In the genomic region with DNA sequence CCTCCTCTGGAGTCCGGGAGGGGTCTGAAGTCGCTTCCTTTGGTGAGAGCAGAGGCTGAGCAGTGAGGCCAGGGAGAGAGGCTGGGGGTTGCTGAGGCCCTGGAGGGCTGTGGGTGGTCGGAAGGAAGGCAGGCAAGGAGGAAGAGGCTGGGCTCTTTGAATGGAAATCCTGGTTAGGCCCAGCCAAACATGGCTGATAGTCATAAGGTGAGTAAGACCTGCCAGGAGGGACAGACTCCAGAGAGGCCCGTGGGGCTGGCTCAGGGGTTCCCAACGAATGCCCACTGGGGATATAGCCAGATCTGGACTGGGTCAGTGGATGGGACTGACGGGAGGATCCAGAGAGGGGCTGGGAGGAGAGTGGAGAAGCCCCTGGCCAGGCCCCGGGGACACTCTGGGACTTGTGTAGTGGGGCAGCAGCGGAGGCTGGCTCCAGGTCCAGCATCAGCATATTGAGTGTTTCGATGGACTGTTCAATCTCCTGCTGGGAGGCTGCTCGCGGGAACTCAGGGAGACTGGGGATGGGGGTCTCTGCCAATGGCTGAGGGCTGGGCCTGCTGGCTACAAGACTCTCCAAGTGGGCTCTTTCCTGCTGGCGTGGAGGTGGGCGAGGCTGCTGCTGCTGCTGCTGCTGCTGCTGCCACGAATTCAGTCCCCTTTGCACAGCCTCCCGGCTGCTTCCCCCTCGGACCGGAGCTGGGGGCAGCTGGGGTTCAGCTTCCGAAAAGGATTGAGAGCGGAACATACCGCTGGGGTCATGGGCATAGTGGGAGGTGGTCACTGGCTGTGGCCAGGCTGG, we compare ENCODE assay signal across 1 cellular context.
TF ChIP-seq lines count a peak whose summit lies in the region.

No MANE protein-coding gene starts in this region.

TF ChIP-seq in K562, 482 proteins besides CTCF, POLR2A, EP300 and RAD21:
- TF ChIP-seq, protein P1, sequence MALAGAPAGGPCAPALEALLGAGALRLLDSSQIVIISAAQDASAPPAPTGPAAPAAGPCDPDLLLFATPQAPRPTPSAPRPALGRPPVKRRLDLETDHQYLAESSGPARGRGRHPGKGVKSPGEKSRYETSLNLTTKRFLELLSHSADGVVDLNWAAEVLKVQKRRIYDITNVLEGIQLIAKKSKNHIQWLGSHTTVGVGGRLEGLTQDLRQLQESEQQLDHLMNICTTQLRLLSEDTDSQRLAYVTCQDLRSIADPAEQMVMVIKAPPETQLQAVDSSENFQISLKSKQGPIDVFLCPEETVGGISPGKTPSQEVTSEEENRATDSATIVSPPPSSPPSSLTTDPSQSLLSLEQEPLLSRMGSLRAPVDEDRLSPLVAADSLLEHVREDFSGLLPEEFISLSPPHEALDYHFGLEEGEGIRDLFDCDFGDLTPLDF (CRISPR knock-in tag; IDR thresholded peaks at IDR 0.05): no peak
- TF ChIP-seq ZNF23 (CRISPR knock-in tag; IDR thresholded peaks at IDR 0.05) (no peak), ZNF384 (IDR thresholded peaks at IDR 0.05; ENCODE audit: low read depth, low read length) (no peak), NUFIP1 (IDR thresholded peaks at IDR 0.05; ENCODE audit: partially characterized antibody) (no peak), CAMTA2 (CRISPR knock-in tag; conservative IDR thresholded peaks at IDR 0.05) (no peak), LCOR (CRISPR knock-in tag; IDR thresholded peaks at IDR 0.05) (no peak), RBM25 (IDR thresholded peaks at IDR 0.05; ENCODE audit: low read depth, low read length, severe bottlenecking) (no peak), STAG1 (CRISPR knock-in tag; IDR thresholded peaks at IDR 0.05; ENCODE audit: borderline replicate concordance) (no peak), PTRF (tag; IDR thresholded peaks at IDR 0.05) (no peak)
- TF ChIP-seq, protein P2, sequence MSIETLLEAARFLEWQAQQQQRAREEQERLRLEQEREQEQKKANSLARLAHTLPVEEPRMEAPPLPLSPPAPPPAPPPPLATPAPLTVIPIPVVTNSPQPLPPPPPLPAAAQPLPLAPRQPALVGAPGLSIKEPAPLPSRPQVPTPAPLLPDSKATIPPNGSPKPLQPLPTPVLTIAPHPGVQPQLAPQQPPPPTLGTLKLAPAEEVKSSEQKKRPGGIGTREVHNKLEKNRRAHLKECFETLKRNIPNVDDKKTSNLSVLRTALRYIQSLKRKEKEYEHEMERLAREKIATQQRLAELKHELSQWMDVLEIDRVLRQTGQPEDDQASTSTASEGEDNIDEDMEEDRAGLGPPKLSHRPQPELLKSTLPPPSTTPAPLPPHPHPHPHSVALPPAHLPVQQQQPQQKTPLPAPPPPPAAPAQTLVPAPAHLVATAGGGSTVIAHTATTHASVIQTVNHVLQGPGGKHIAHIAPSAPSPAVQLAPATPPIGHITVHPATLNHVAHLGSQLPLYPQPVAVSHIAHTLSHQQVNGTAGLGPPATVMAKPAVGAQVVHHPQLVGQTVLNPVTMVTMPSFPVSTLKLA (conservative IDR thresholded peaks at IDR 0.05): no peak
TF ChIP-seq in K562: peak in this region for 0.
